ENCODE assay signal across 8 cellular contexts in genomic region chr22:38793721-38794466, GRCh38. TPM values are rescaled to one million over a fixed set of nuclear protein-coding genes. Genes with fewer than 3 reads are reported as not detected.
DNase-seq lines count a peak whose midpoint lies in the region; ATAC-seq, FAIRE-seq and TF ChIP-seq lines count a peak whose summit lies in the region.

DNAL4 (minus strand) TSS chr22:38794143; CDS start chr22:38782731, 11,412 bp downstream.

- no peaks in the 10 kb centered on the region for H3K9me3 ChIP-seq in BE2C

- no peak for TF ChIP-seq CTCF in BE2C (IDR thresholded peaks at IDR 0.05; ENCODE audit: low read depth, low read length)

- peaks cover 6% of the 10 kb centered on the region for H3K4me1 ChIP-seq in BE2C

- peak; percentile 94 for DNase-seq in BE2C
- DNase-seq in NCI-H524 treated with DMSO at 0.1 percent for 48 hours (lab: John Stamatoyannopoulos, UW): peak; percentile 87
- DNase-seq in activated CD4-positive, alpha-beta T cell treated with anti-CD3 and anti-CD28 coated beads for 48 hours: peak; percentile 94
- DNase-seq in kidney glomerular epithelial cell (lab: John Stamatoyannopoulos, UW): peak; percentile 98
- DNase-seq in stimulated activated CD4-positive, alpha-beta T cell treated with anti-CD3 and anti-CD28 coated beads, Interleukin-15, amount 100 ng/mL, for 48 hours (ENCODE audit: low read depth in 2 of 2): peak; percentile 82 to 89

- FAIRE-seq in colon (lab: Jason Lieb, UNC): peak; percentile 18

- peaks cover 2% of the 10 kb centered on the region; the same call in 1 of the 2 replicates for H3K27me3 ChIP-seq in BE2C

- peak within 1 kb of the TSS; percentile 73 for H3K4me3 ChIP-seq in BE2C (ENCODE audit: low read depth, low read length)

- ATAC-seq in GM19324 (IDR thresholded peaks at IDR 0.05; ENCODE audit: low FRiP score, unreplicated experiment) (peak; percentile 91), HG03460 (IDR thresholded peaks at IDR 0.05; ENCODE audit: unreplicated experiment) (peak; percentile 90)

- no peaks in the 10 kb centered on the region for H3K36me3 ChIP-seq in BE2C

RNA-seq across cellular contexts. Expression of gene DNAL4, which starts in this region (rescaled TPM):
- polyA plus RNA-seq in BE2C (2012; ENCODE audit: insufficient read depth, insufficient read length, low read depth): 41.1 TPM

Comparison
In these comparisons a context has a peak if more than half of its experiments do, and no peak if none do; other contexts are left out.
1. Peak in every context shown above with its lines: DNase-seq, ATAC-seq and H3K4me3 ChIP-seq.